9 cellular contexts compared by ENCODE assay signal in genomic region chr12:6899837-6900519, GRCh38. TPM values are rescaled to one million over a fixed set of nuclear protein-coding genes. Genes with fewer than 3 reads are reported as not detected.
A peak's percentile ranks its signal among the peaks of the same experiment; 100 is the strongest.
DNase-seq lines count a peak whose midpoint lies in the region; TF ChIP-seq lines count a peak whose summit lies in the region.
"Had no signal": no experiment of that assay in that cellular context is flagged by ENCODE, and none has a peak within 500 bp of the region (broad histone marks: within the 10 kb centered on the region; RNA-seq: fewer than 3 reads in every experiment).

No MANE protein-coding gene starts in this region.

- H4K20me1 ChIP-seq in H9 (ENCODE audit: control insufficient read depth, insufficient read depth, insufficient read length) = peaks cover 2% of the 10 kb centered on the region
- no peaks in the 10 kb centered on the region for H4K20me1 ChIP-seq in hepatocyte (ENCODE audit: insufficient read depth, poor library complexity, severe bottlenecking)
- H4K20me1 ChIP-seq in osteoblast (ENCODE audit: insufficient read depth, low read length) = no peaks in the 10 kb centered on the region

- H3K4me2 ChIP-seq in H9 (ENCODE audit: insufficient read depth, insufficient read length, low read length) = no peak overlapping the region
- H3K4me2 ChIP-seq in hepatocyte = no peak overlapping the region
- no peak overlapping the region for H3K4me2 ChIP-seq in osteoblast (ENCODE audit: insufficient read depth, low read length)

- H3K4me1 Mint-ChIP-seq in H9 = peaks cover 4 to 14% of the 10 kb centered on the region in 2 experiments
- H3K4me1 Mint-ChIP-seq in Calu3 (ENCODE audit: low read depth, unreplicated experiment) = no peaks in the 10 kb centered on the region

- no peak overlapping the region for H3K4me3 Mint-ChIP-seq in H9
- H3K4me3 Mint-ChIP-seq in Calu3 (ENCODE audit: low read depth, unreplicated experiment) = no peak overlapping the region

- H2AFZ ChIP-seq in H9 (ENCODE audit: low read length) = no peak overlapping the region
- H2AFZ ChIP-seq in hepatocyte = no peak overlapping the region
- H2AFZ ChIP-seq in osteoblast (ENCODE audit: low read length) = no peak overlapping the region

- no peak overlapping the region for H3K4me3 ChIP-seq in duodenal mucosa (ENCODE audit: low read depth in 1 of 2, low read length in 2 of 2)
- no peak overlapping the region for H3K4me3 ChIP-seq in hepatocyte
- no peak overlapping the region for H3K4me3 ChIP-seq in osteoblast (ENCODE audit: insufficient read depth, low read length)

- H3K23ac ChIP-seq in H9 (ENCODE audit: insufficient read length, low read depth, low read length) = no peak overlapping the region

- peak overlapping the region; percentile 77; the same call in 1 of the 2 replicates for H3K14ac ChIP-seq in H9 (ENCODE audit: insufficient read depth, low read length)

- H4K8ac ChIP-seq in H9 (replicated peaks; ENCODE audit: insufficient read length, low read depth, low read length) = no peak overlapping the region

- H2BK15ac ChIP-seq in H9 (ENCODE audit: low read depth, low read length) = no peak overlapping the region

- intact Hi-C loops in Calu3 (cut with micrococcal nuclease; ENCODE audit: unreplicated experiment) = no loop called here

- H3K27me3 ChIP-seq in H9 (ENCODE audit: insufficient read depth, low read length) (no peaks in the 10 kb centered on the region), duodenal mucosa (ENCODE audit: control insufficient read depth in 1 of 2, insufficient read depth in 2 of 2, low read length in 2 of 2) (no peaks in the 10 kb centered on the region), hepatocyte (no peaks in the 10 kb centered on the region), osteoblast (ENCODE audit: insufficient read depth, low read length) (no peaks in the 10 kb centered on the region)

- H3K27ac ChIP-seq in H9 (ENCODE audit: insufficient read length, low read depth, low read length) = no peak overlapping the region
- H3K27ac ChIP-seq in duodenal mucosa (ENCODE audit: low read depth, low read length) = peak overlapping the region; percentile 13
- no peak overlapping the region for H3K27ac ChIP-seq in hepatocyte
- H3K27ac ChIP-seq in osteoblast (ENCODE audit: low read depth, low read length) = no peak overlapping the region

- H3K27ac Mint-ChIP-seq in H9 (no peak overlapping the region), Calu3 (ENCODE audit: unreplicated experiment) (no peak overlapping the region)

- no TSS peak for BruUV-seq in Calu3 (replicated peaks; lab: Mats Ljungman, UMichigan)

- no peaks in the 10 kb centered on the region for H3K36me3 ChIP-seq in duodenal mucosa (ENCODE audit: control insufficient read depth in 1 of 2, insufficient read depth in 2 of 2, low read length in 2 of 2)
- no peaks in the 10 kb centered on the region for H3K36me3 ChIP-seq in hepatocyte (replicated peaks; ENCODE audit: insufficient read depth, low read depth)
- H3K36me3 ChIP-seq in osteoblast (ENCODE audit: insufficient read depth, low read length) = no peaks in the 10 kb centered on the region

- no peaks in the 10 kb centered on the region; the same call in 1 of the 2 replicates for H3K27me3 Mint-ChIP-seq in H9 (ENCODE audit: low read depth)
- no peaks in the 10 kb centered on the region for H3K27me3 Mint-ChIP-seq in Calu3 (ENCODE audit: unreplicated experiment)

- H3K9ac ChIP-seq in H9 (ENCODE audit: extremely low read depth, insufficient read length, low read length) (no peak overlapping the region), duodenal mucosa (ENCODE audit: low read depth in 1 of 2, low read length in 2 of 2) (no peak overlapping the region)

- peaks cover 2% of the 10 kb centered on the region for H3K23me2 ChIP-seq in H9 (ENCODE audit: insufficient read length, low read depth, low read length, poor library complexity, severe bottlenecking)

- no peak overlapping the region for H4K91ac ChIP-seq in H9 (ENCODE audit: insufficient read length, low read depth, low read length)

- no peak overlapping the region for H2BK5ac ChIP-seq in H9 (ENCODE audit: insufficient read length, low read length)

- H3K9me3 Mint-ChIP-seq in H9 (no peaks in the 10 kb centered on the region), Calu3 (ENCODE audit: low read depth, unreplicated experiment) (no peaks in the 10 kb centered on the region)

- H3K79me1 ChIP-seq in H9 (ENCODE audit: insufficient read depth, low read depth, low read length, poor library complexity, severe bottlenecking) = no peaks in the 10 kb centered on the region

- H3K79me2 ChIP-seq in H9 (ENCODE audit: insufficient read depth, low read length) = no peaks in the 10 kb centered on the region
- no peaks in the 10 kb centered on the region for H3K79me2 ChIP-seq in hepatocyte
- H3K79me2 ChIP-seq in osteoblast (ENCODE audit: insufficient read depth, low read length) = no peaks in the 10 kb centered on the region

- CTCF ChIA-PET in Calu3 (lab: Charles Lee) = no interaction called here

- H3K4me1 ChIP-seq in H9 (ENCODE audit: insufficient read depth, low read length) = peaks cover 2% of the 10 kb centered on the region; the same call in 1 of the 2 replicates
- H3K4me1 ChIP-seq in duodenal mucosa (ENCODE audit: control insufficient read depth in 1 of 2, insufficient read depth in 2 of 2, low read length in 2 of 2) = peaks cover 17 to 34% of the 10 kb centered on the region in 2 donors
- H3K4me1 ChIP-seq in hepatocyte (ENCODE audit: insufficient read depth) = peaks cover 8% of the 10 kb centered on the region
- peaks cover 6% of the 10 kb centered on the region for H3K4me1 ChIP-seq in osteoblast (ENCODE audit: insufficient read depth, low read length)

- H4K5ac ChIP-seq in H9 (ENCODE audit: insufficient read length, low read depth, low read length) = no peak overlapping the region

- no peak overlapping the region for H3K56ac ChIP-seq in H9 (ENCODE audit: insufficient read length, low read depth, low read length)

- DNase-seq in H9 (peak; percentile 63), NCI-H69 (lab: John Stamatoyannopoulos, UW) (peak; percentile 97), occipital lobe (lab: John Stamatoyannopoulos, UW) (peak; percentile 40), hepatocyte (ENCODE audit: low spot score) (no peak), GOT3 (lab: John Stamatoyannopoulos, UW) (no peak), Calu3 (no peak), osteoblast (ENCODE audit: insufficient read length, low spot score, missing footprints) (no peak)
- DNase-seq: NCI-H187 treated with DMSO at 0.1 percent for 48 hours had no signal

- no peaks in the 10 kb centered on the region for H3K9me2 ChIP-seq in hepatocyte (replicated peaks; ENCODE audit: insufficient read depth)

- H2BK20ac ChIP-seq in H9 (ENCODE audit: low read depth, low read length, poor library complexity, severe bottlenecking) = peak overlapping the region; percentile 93

- H2BK12ac ChIP-seq in H9 (ENCODE audit: insufficient read length, low read depth, low read length) = peak overlapping the region; percentile 28

- TF ChIP-seq CTCF in H9 (conservative IDR thresholded peaks at IDR 0.05) = no peak
- TF ChIP-seq CTCF in hepatocyte (IDR thresholded peaks at IDR 0.05; ENCODE audit: poor library complexity) = no peak
- TF ChIP-seq CTCF in Calu3 (IDR thresholded peaks at IDR 0.05; ENCODE audit: unreplicated experiment) = no peak
- no peak for TF ChIP-seq CTCF in osteoblast (IDR thresholded peaks at IDR 0.05; ENCODE audit: extremely low read depth, low read depth, low read length)

- no CpG with 5 or more reads among the region's 10 CpGs for WGBS in H9 (ENCODE audit: extremely low coverage, insufficient read length, low lambda C conversion rate)
- WGBS in hepatocyte (ENCODE audit: low lambda C conversion rate, missing lambda C conversion rate) = 79% methylated on average over 10 of the region's 10 CpGs

- peak overlapping the region; percentile 47 for H3T11ph ChIP-seq in H9 (ENCODE audit: low read length)

- peak overlapping the region; percentile 45 for H3K18ac ChIP-seq in H9 (ENCODE audit: insufficient read length, low read depth, low read length)

- H3K36me3 Mint-ChIP-seq in H9 (ENCODE audit: insufficient read depth in 1 of 3, low read depth in 3 of 3) (no peaks in the 10 kb centered on the region), Calu3 (ENCODE audit: insufficient read depth, unreplicated experiment) (no peaks in the 10 kb centered on the region)

- H3K4ac ChIP-seq in H9 (ENCODE audit: low read depth, low read length) = no peak overlapping the region; the same call in 1 of the 2 replicates

- no peak overlapping the region for H2AK5ac ChIP-seq in H9 (ENCODE audit: insufficient read length, low read length)

- H3K9me3 ChIP-seq in H9 (ENCODE audit: control insufficient read depth, low read depth, low read length) = no peaks in the 10 kb centered on the region
- no peaks in the 10 kb centered on the region for H3K9me3 ChIP-seq in duodenal mucosa (ENCODE audit: control insufficient read depth in 1 of 2, low read length in 2 of 2)
- H3K9me3 ChIP-seq in hepatocyte (ENCODE audit: low read depth) = no peaks in the 10 kb centered on the region
- H3K9me3 ChIP-seq in osteoblast (ENCODE audit: low read depth, low read length) = no peaks in the 10 kb centered on the region

- peak overlapping the region; percentile 14 for H2BK120ac ChIP-seq in H9 (ENCODE audit: low read depth, low read length, poor library complexity, severe bottlenecking)

RNA-seq across cellular contexts. Expression of gene LRRC23, which starts 4.6 kb away (rescaled TPM):
- total RNA-seq in H9 (2021) = 2.1 and 2.6 TPM in 2 replicates
- 7.6 TPM for total RNA-seq in occipital lobe
- 8.2 and 9.3 TPM in 2 replicates for total RNA-seq in hepatocyte
- polyA plus RNA-seq in hepatocyte = 9.9 and 12.9 TPM in 2 replicates
- 6.0 and 8.3 TPM in 2 replicates for total RNA-seq in Calu3 (2022)
- 7.1 and 7.6 TPM in 2 replicates for total RNA-seq in osteoblast

RNA-seq across cellular contexts. Expression of gene ENO2, which starts 14.4 kb away (rescaled TPM):
- total RNA-seq in H9 (2021) = 165 and 166 TPM in 2 replicates
- 137 TPM for total RNA-seq in occipital lobe
- 11.1 and 11.8 TPM in 2 replicates for total RNA-seq in hepatocyte
- polyA plus RNA-seq in hepatocyte = 14.2 and 18.8 TPM in 2 replicates
- 14.5 and 16.1 TPM in 2 replicates for total RNA-seq in Calu3 (2022)
- total RNA-seq in osteoblast = 8.5 and 13.4 TPM in 2 replicates

RNA-seq across cellular contexts. Expression of gene SPSB2, which starts 26.9 kb away (rescaled TPM):
- 13.7 and 16.3 TPM in 2 replicates for total RNA-seq in H9 (2021)
- total RNA-seq in occipital lobe = 2.8 TPM
- 10.8 and 14.1 TPM in 2 replicates for total RNA-seq in hepatocyte
- 11.0 and 13.8 TPM in 2 replicates for polyA plus RNA-seq in hepatocyte
- total RNA-seq in Calu3 (2022) = 18.0 and 21.5 TPM in 2 replicates
- total RNA-seq in osteoblast = 11.5 and 11.9 TPM in 2 replicates

RNA-seq across cellular contexts. Expression of gene ATN1, which starts 27.8 kb away (rescaled TPM):
- total RNA-seq in H9 (2021) (97.9 and 103 TPM in 2 replicates), occipital lobe (9.2 TPM), hepatocyte (11.1 and 15.8 TPM in 2 replicates), Calu3 (2022) (59.9 and 62.0 TPM in 2 replicates), osteoblast (10.3 and 14.1 TPM in 2 replicates)
- 32.7 and 43.7 TPM in 2 replicates for polyA plus RNA-seq in hepatocyte

RNA-seq across cellular contexts. Expression of gene TPI1, which starts 32.6 kb away (rescaled TPM):
- total RNA-seq in H9 (2021) (1,177 and 1,211 TPM in 2 replicates), occipital lobe (179 TPM), hepatocyte (571 and 614 TPM in 2 replicates), Calu3 (2022) (608 and 639 TPM in 2 replicates), osteoblast (385 and 553 TPM in 2 replicates)
- polyA plus RNA-seq in hepatocyte = 891 and 918 TPM in 2 replicates

Comparison
In these comparisons a context has a peak if more than half of its experiments do, and no peak if none do; other contexts are left out.
1. DNase-seq: peak in H9 (single experiment), NCI-H69 (single experiment) and occipital lobe (single experiment); none in hepatocyte (single experiment), GOT3 (single experiment), Calu3 (single experiment) and osteoblast (single experiment).